In genomic region chr6:3754032-3754725, GRCh38 we compare ENCODE assay signal across 7 cellular contexts. TPM values are rescaled to one million over a fixed set of nuclear protein-coding genes. Genes with fewer than 3 reads are reported as not detected.
DNase-seq lines count a peak whose midpoint lies in the region; FAIRE-seq and TF ChIP-seq lines count a peak whose summit lies in the region.
"Not testable (repeated sequence)": the region's sequence is repeated elsewhere in the genome, so short reads cannot be mapped to it uniquely, and the experiment has no call there.

No MANE protein-coding gene starts in this region.

- not testable (repeated sequence) for H3K4ac ChIP-seq in H1 (replicated peaks; ENCODE audit: insufficient read length, low read depth, low read length)

- not testable (repeated sequence) for DNase-seq in astrocyte (ENCODE audit: low read depth); H1 (ENCODE audit: low read depth in 1 of 2, low spot score in 2 of 2); mesothelial cell of epicardium (ENCODE audit: low spot score in 2 of 2, unreplicated experiment in 2 of 2); sigmoid colon; transverse colon
- peak; percentile 15 for DNase-seq in kidney

- not testable (repeated sequence) for H3K9me3 ChIP-seq in astrocyte (ENCODE audit: insufficient read depth, low read depth, low read length); H1 (ENCODE audit: insufficient read depth in 2 of 2, low read depth in 1 of 2, low read length in 1 of 2); kidney (ENCODE audit: control insufficient read depth in 1 of 2, low read length in 2 of 2); sigmoid colon; transverse colon

- H3K9me3 Mint-ChIP-seq in IgD-negative memory B cell; astrocyte (ENCODE audit: unreplicated experiment); mesothelial cell of epicardium: not testable (repeated sequence)

- H3K36me3 Mint-ChIP-seq in IgD-negative memory B cell; astrocyte (ENCODE audit: low read depth, unreplicated experiment); mesothelial cell of epicardium: not testable (repeated sequence)

- not testable (repeated sequence) for H3K36me3 ChIP-seq in astrocyte (ENCODE audit: insufficient read depth, low read length); H1 (ENCODE audit: control insufficient read depth in 2 of 4, insufficient read depth in 4 of 4, low read length in 3 of 4); kidney (ENCODE audit: control insufficient read depth in 1 of 2, insufficient read depth in 2 of 2, low read length in 2 of 2); sigmoid colon; transverse colon

- H3K4me2 ChIP-seq in astrocyte (ENCODE audit: low read length); H1 (ENCODE audit: insufficient read depth in 1 of 2, low read depth in 2 of 2, low read length in 2 of 2): not testable (repeated sequence)

- 0 out of 2 replicates have a peak overlapping the region, but pooled peaks have one; percentile 68 for H2BK12ac ChIP-seq in H1 (ENCODE audit: low read depth, low read length)

- H3K27ac ChIP-seq in astrocyte (ENCODE audit: low read depth, low read length); H1 (ENCODE audit: low read depth, low read length); kidney (ENCODE audit: low read depth in 2 of 2, low read length in 2 of 2): not testable (repeated sequence)
- H3K27ac ChIP-seq in sigmoid colon (peak overlapping the region in 3 of 4 donors; percentile 95 to 100 (median 99)), transverse colon (peak overlapping the region in 3 of 4 donors; percentile 91 to 92 (median 92))

- not testable (repeated sequence) for TF ChIP-seq RAD21 in H1 (IDR thresholded peaks at IDR 0.05 in 1 of 2, conservative IDR thresholded peaks at IDR 0.05 in 1 of 2; ENCODE audit: low read depth in 2 of 2, low read length in 2 of 2)

- not testable (repeated sequence) for H3K9ac ChIP-seq in astrocyte (ENCODE audit: low read length); H1 (replicated peaks in 1 of 4; ENCODE audit: extremely low read depth in 1 of 4, low read depth in 3 of 4, low read length in 3 of 4); kidney (ENCODE audit: low read length in 2 of 2)

- H2AFZ ChIP-seq in astrocyte (ENCODE audit: low read depth, low read length); H1 (ENCODE audit: low read length): not testable (repeated sequence)

- not testable (repeated sequence) for TF ChIP-seq EP300 in H1 (IDR thresholded peaks at IDR 0.05; ENCODE audit: borderline replicate concordance in 1 of 2, low read depth in 2 of 2, low read length in 2 of 2); sigmoid colon (IDR thresholded peaks at IDR 0.05); transverse colon (IDR thresholded peaks at IDR 0.05; ENCODE audit: low read depth)

- not testable (repeated sequence) for H3K4me3 ChIP-seq in astrocyte (ENCODE audit: insufficient read depth, low read depth, low read length); H1 (ENCODE audit: extremely low read depth in 1 of 4, insufficient read depth in 2 of 4, low read depth in 3 of 4, low read length in 4 of 4); kidney (ENCODE audit: low read length in 2 of 2); sigmoid colon; transverse colon

- not testable (repeated sequence) for H3K79me1 ChIP-seq in H1 (ENCODE audit: low read depth, low read length)

- peaks cover 24% of the 10 kb centered on the region for H3K79me2 ChIP-seq in astrocyte (ENCODE audit: insufficient read depth, low read length)
- not testable (repeated sequence) for H3K79me2 ChIP-seq in H1 (ENCODE audit: control insufficient read depth in 1 of 2, insufficient read depth in 2 of 2, low read length in 2 of 2)

- H3K27ac Mint-ChIP-seq in IgD-negative memory B cell (peak overlapping the region in 2 of 3 donors; percentile 57 to 71), astrocyte (ENCODE audit: unreplicated experiment) (peak overlapping the region; percentile 22), mesothelial cell of epicardium (peak overlapping the region; percentile 27)

- not testable (repeated sequence) for H3K18ac ChIP-seq in H1 (ENCODE audit: extremely low read depth, low read length)

- CTCF ChIA-PET in H1 (lab: Charles Lee; ENCODE audit: partially characterized antibody), result interaction anchor here (0.6 to 4.1 kb wide), 7 partner anchors 9 to 224 kb away, joined by 3 to 17 read pairs (median 13); partner anchors contain the start of gene FAM50B

- H3K56ac ChIP-seq in H1 (replicated peaks; ENCODE audit: insufficient read length, low read depth, low read length), result not testable (repeated sequence)

- TF ChIP-seq CTCF in astrocyte (IDR thresholded peaks at IDR 0.05; ENCODE audit: insufficient read depth, low read depth, low read length); H1 (IDR thresholded peaks at IDR 0.05; ENCODE audit: control extremely low read depth in 1 of 3, insufficient read depth in 1 of 3, low read depth in 1 of 3, low read length in 3 of 3); kidney (IDR thresholded peaks at IDR 0.05; ENCODE audit: borderline replicate concordance, extremely low read depth, insufficient read depth); mesothelial cell of epicardium (IDR thresholded peaks at IDR 0.05; ENCODE audit: unreplicated experiment); sigmoid colon (IDR thresholded peaks at IDR 0.05); transverse colon (IDR thresholded peaks at IDR 0.05): not testable (repeated sequence)

- H3K4me1 ChIP-seq in astrocyte (ENCODE audit: insufficient read depth, low read length), result peaks cover 11% of the 10 kb centered on the region
- H3K4me1 ChIP-seq in H1 (replicated peaks in 1 of 4; ENCODE audit: control insufficient read depth in 3 of 4, insufficient read depth in 4 of 4, low read length in 3 of 4), result peaks cover 3 to 30% (median 10%) of the 10 kb centered on the region in 4 experiments
- not testable (repeated sequence) for H3K4me1 ChIP-seq in kidney (ENCODE audit: control insufficient read depth in 1 of 2, insufficient read depth in 1 of 2, low read depth in 1 of 2, low read length in 2 of 2)
- H3K4me1 ChIP-seq in sigmoid colon, result peaks cover 0 to 36% (median 20%) of the 10 kb centered on the region in 4 donors
- H3K4me1 ChIP-seq in transverse colon, result peaks cover 0 to 35% (median 25%) of the 10 kb centered on the region in 4 donors

- in situ Hi-C loops in transverse colon (cut with MboI; ENCODE audit: low pct_ligation_motif_present in 1 of 4, low pct_unique_long_range_greater_than_20kb in 1 of 4, low sequenced_read_pairs in 3 of 4), result not testable (repeated sequence)

- not testable (repeated sequence) for H2AK5ac ChIP-seq in H1 (ENCODE audit: low read depth, low read length)

- peaks cover 11% of the 10 kb centered on the region for H4K20me1 ChIP-seq in astrocyte (ENCODE audit: insufficient read depth, low read length)
- not testable (repeated sequence) for H4K20me1 ChIP-seq in H1 (replicated peaks in 1 of 2; ENCODE audit: control insufficient read depth in 1 of 2, insufficient read depth in 2 of 2, low read length in 2 of 2)

- H4K91ac ChIP-seq in H1 (replicated peaks; ENCODE audit: insufficient read length, low read length), result not testable (repeated sequence)

- not testable (repeated sequence) for H3K27me3 Mint-ChIP-seq in IgD-negative memory B cell; astrocyte (ENCODE audit: low read depth, unreplicated experiment); mesothelial cell of epicardium (ENCODE audit: low read depth)

- H3K23me2 ChIP-seq in H1 (ENCODE audit: low read depth, low read length), result peaks cover 19% of the 10 kb centered on the region

- 87% methylated on average over 11 of the region's 15 CpGs; no CpG with 5 or more reads in 1 of the 2 experiments for WGBS in H1 (ENCODE audit: extremely low coverage in 1 of 2, insufficient coverage in 1 of 2, insufficient read length in 1 of 2, insufficient replicate concordance in 2 of 2, low coverage in 1 of 2, low lambda C conversion rate in 2 of 2, missing lambda C conversion rate in 1 of 2), 2 experiments
- WGBS in sigmoid colon, 2 donors, result 96% methylated on average over 15 of the region's 15 CpGs
- WGBS in transverse colon (ENCODE audit: low coverage in 1 of 2), 2 donors, result 90 to 96% methylated on average over 3 to 15 of the region's 15 CpGs

- peak overlapping the region in 2 of 4 donors; percentile 19 to 82 for H3K4me3 Mint-ChIP-seq in IgD-negative memory B cell
- not testable (repeated sequence) for H3K4me3 Mint-ChIP-seq in astrocyte (ENCODE audit: unreplicated experiment); mesothelial cell of epicardium

- not testable (repeated sequence) for H2BK5ac ChIP-seq in H1 (ENCODE audit: low read depth, low read length)

- not testable (repeated sequence) for H4K8ac ChIP-seq in H1 (ENCODE audit: extremely low read depth, insufficient read depth, low read length)

- H2BK120ac ChIP-seq in H1 (replicated peaks; ENCODE audit: low read depth, low read length), result not testable (repeated sequence)

- H3K4me1 Mint-ChIP-seq in IgD-negative memory B cell (peaks cover 26 to 33% (median 27%) of the 10 kb centered on the region in 3 donors), astrocyte (ENCODE audit: low read depth, unreplicated experiment) (peaks cover 13% of the 10 kb centered on the region), mesothelial cell of epicardium (peaks cover 36% of the 10 kb centered on the region)

- H2BK20ac ChIP-seq in H1 (ENCODE audit: low read length), result peak overlapping the region; percentile 48; the same call in 1 of the 2 replicates

- not testable (repeated sequence) for H3K23ac ChIP-seq in H1 (ENCODE audit: insufficient read length)

- not testable (repeated sequence) for H3K14ac ChIP-seq in H1 (ENCODE audit: insufficient read length)

- H2BK15ac ChIP-seq in H1 (ENCODE audit: low read length), result not testable (repeated sequence)

- not testable (repeated sequence) for H3K27me3 ChIP-seq in astrocyte (ENCODE audit: insufficient read depth, low read length); sigmoid colon
- H3K27me3 ChIP-seq in H1 (replicated peaks in 1 of 4; ENCODE audit: control insufficient read depth in 3 of 4, extremely low read depth in 1 of 4, insufficient read depth in 3 of 4, low read length in 3 of 4) (peaks cover 12 to 50% (median 41%) of the 10 kb centered on the region in 4 experiments), transverse colon (peaks cover 16% of the 10 kb centered on the region)

- TF ChIP-seq POLR2A in H1 (IDR thresholded peaks at IDR 0.05; ENCODE audit: control extremely low read depth in 1 of 2, low read depth in 2 of 2, low read length in 2 of 2); sigmoid colon (IDR thresholded peaks at IDR 0.05); transverse colon (IDR thresholded peaks at IDR 0.05): not testable (repeated sequence)

- POLR2A ChIA-PET in H1 (lab: Charles Lee; ENCODE audit: partially characterized antibody), result interaction anchor here (1.7 kb wide), 1 partner anchor 17 kb away, joined by 5 read pairs; no protein-coding TSS in a partner anchor

- not testable (repeated sequence) for H4K5ac ChIP-seq in H1 (ENCODE audit: insufficient read length, low read depth, low read length)

- not testable (repeated sequence) for FAIRE-seq in astrocyte (lab: Jason Lieb, UNC); H1 (lab: Jason Lieb, UNC); kidney (lab: Jason Lieb, UNC)

- intact Hi-C loops in kidney (cut with DNase I); transverse colon (cut with DNase I; ENCODE audit: low total_unique reads): not testable (repeated sequence)
- intact Hi-C loops in sigmoid colon (cut with DNase I), result loop anchor here (10.0 kb wide), 1 partner anchor 381 kb away; the partner anchor contains the start of gene ECI2

RNA-seq across cellular contexts. Expression of gene PXDC1, which starts 2.7 kb away (rescaled TPM):
- polyA plus RNA-seq in IgD-negative memory B cell, result 9.5 TPM
- 58.2 and 64.4 TPM in 2 replicates for total RNA-seq in astrocyte
- 1.7 TPM in 2 replicates for total RNA-seq in H1 (2021; fragmentation: NEBNext Ultra II Directional; extraction: Animal tissue kit (Norgen Biotek cat#: 25700))
- polyA plus RNA-seq in H1 (2011; rRNA removed), result 2.0 and 2.1 TPM in 2 replicates
- 1.1 TPM for polyA plus RNA-seq in H1 (2011; cell fraction: cytosol; rRNA removed)
- polyA plus RNA-seq in H1 (2011; cell fraction: nucleus; rRNA removed), result 1.6 TPM
- 2.2 to 3.2 TPM (median 2.6 TPM) in 4 replicates for polyA plus RNA-seq in H1 (2012, experiment 1 of 2)
- 3.2 TPM for polyA plus RNA-seq in H1 (2012, experiment 2 of 2)
- 1.5 TPM for polyA plus RNA-seq in H1 (2013, experiment 1 of 2)
- polyA plus RNA-seq in H1 (2013, experiment 2 of 2), result 1.6 TPM
- 0.95 and 1.1 TPM in 2 replicates for polyA minus RNA-seq in H1 (2011; rRNA and poly(A)+ RNA removed)
- 1.8 TPM for polyA minus RNA-seq in H1 (2011; cell fraction: cytosol; rRNA and poly(A)+ RNA removed)
- polyA minus RNA-seq in H1 (2011; cell fraction: nucleus; rRNA and poly(A)+ RNA removed), result 1.9 TPM
- total RNA-seq in kidney, result 28.9 TPM
- 35.0 TPM for polyA plus RNA-seq in kidney (ENCODE audit: insufficient read depth, low read depth, low replicate concordance)
- 33.1 to 34.5 TPM (median 33.8 TPM) in 3 replicates for total RNA-seq in mesothelial cell of epicardium
- 100 to 1,000 TPM in 1 of 4 donors, 10 to 100 TPM in 3; 46.7 to 116 (median 75.9) TPM for total RNA-seq in sigmoid colon
- 10 to 100 TPM in 1 of 3 donors, 1 to 10 TPM in 2; 9.0 to 22.2 (median 9.1) TPM for polyA plus RNA-seq in sigmoid colon
- 10 to 100 TPM; 14.6 to 85.4 (median 44.3) TPM for total RNA-seq in transverse colon
